23 cellular contexts compared by ENCODE assay signal in the genomic region with DNA sequence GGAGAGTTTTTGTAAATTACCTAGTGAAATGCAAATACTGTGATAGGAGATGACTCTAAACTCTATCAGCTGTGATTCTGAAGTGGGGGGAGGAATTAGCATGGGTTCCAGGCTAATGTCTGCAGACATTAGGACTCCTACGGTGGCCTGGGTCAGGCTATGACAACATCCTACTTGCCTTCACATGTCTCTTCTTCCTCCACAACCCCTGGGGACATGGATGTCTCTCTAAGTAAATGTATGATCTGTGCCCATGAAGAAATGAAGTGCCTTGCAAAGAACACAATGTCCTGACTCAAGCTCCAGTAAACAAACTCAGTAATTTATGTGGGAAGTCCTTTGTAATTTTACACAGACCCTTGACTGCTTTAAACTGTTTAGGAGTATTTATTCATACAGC.
"Had no signal": no experiment of that assay in that cellular context is flagged by ENCODE, and none has a peak within 500 bp of the region (broad histone marks: within the 10 kb centered on the region; RNA-seq: fewer than 3 reads in every experiment).

No MANE protein-coding gene starts in this region.

- H3K9me3 Mint-ChIP-seq: type B pancreatic cell had no signal

- H3K27ac Mint-ChIP-seq: effector memory CD8-positive, alpha-beta T cell; naive thymus-derived CD8-positive, alpha-beta T cell; nephron progenitor cell; stimulated activated memory B cell treated with anti-CD40 and anti-IgM and Interleukin-4, amounts not matched to agents 10 μg/mL and 1 μg/mL and 100 μg/mL, for 72 hours; type B pancreatic cell had no signal

- ATAC-seq: effector memory CD8-positive, alpha-beta T cell; gastrocnemius medialis; heart left ventricle; left lobe of liver; naive thymus-derived CD8-positive, alpha-beta T cell; psoas muscle; right cardiac atrium; stimulated activated memory B cell treated with anti-CD40 and anti-IgM and Interleukin-4, amounts not matched to agents 10 μg/mL and 1 μg/mL and 100 μg/mL, for 72 hours; stimulated activated naive CD8-positive, alpha-beta T cell treated with anti-CD3 and anti-CD28 coated beads, Interleukin-15, Interleukin-2, amounts not matched to agents 100 U/mL and 50 U/mL, for 24 hours had no signal

- DNase-seq: cortex of kidney; effector memory CD8-positive, alpha-beta T cell; gastrocnemius medialis; heart left ventricle; kidney; mesendoderm; naive thymus-derived CD8-positive, alpha-beta T cell; nephron progenitor cell; occipital lobe; ovary; posterior cingulate gyrus; psoas muscle; right cardiac atrium; sigmoid colon; stimulated activated CD4-positive, alpha-beta T cell treated with anti-CD3 and anti-CD28 coated beads, Interleukin-4, amount 100 ng/mL, for 4 hours; stimulated activated naive CD8-positive, alpha-beta T cell treated with anti-CD3 and anti-CD28 coated beads, Interleukin-15, Interleukin-2, amounts not matched to agents 100 U/mL and 50 U/mL, for 24 hours; substantia nigra; testis; tibial artery had no signal

- H3K36me3 Mint-ChIP-seq: stimulated activated memory B cell treated with anti-CD40 and anti-IgM and Interleukin-4, amounts not matched to agents 10 μg/mL and 1 μg/mL and 100 μg/mL, for 72 hours had no signal

- H3K4me3 Mint-ChIP-seq: effector memory CD8-positive, alpha-beta T cell; naive thymus-derived CD8-positive, alpha-beta T cell; nephron progenitor cell; stimulated activated memory B cell treated with anti-CD40 and anti-IgM and Interleukin-4, amounts not matched to agents 10 μg/mL and 1 μg/mL and 100 μg/mL, for 72 hours; type B pancreatic cell had no signal

- H3K4me1 Mint-ChIP-seq: naive thymus-derived CD8-positive, alpha-beta T cell; stimulated activated memory B cell treated with anti-CD40 and anti-IgM and Interleukin-4, amounts not matched to agents 10 μg/mL and 1 μg/mL and 100 μg/mL, for 72 hours had no signal

- H3K4me1 ChIP-seq: gastrocnemius medialis, heart left ventricle, psoas muscle, sigmoid colon, testis, tibial artery had no signal

- H3K27ac ChIP-seq: gastrocnemius medialis, heart left ventricle, hepatocyte, ovary, psoas muscle, sigmoid colon, testis, tibial artery had no signal

- H3K27me3 ChIP-seq: gastrocnemius medialis, heart left ventricle, hepatocyte, ovary, sigmoid colon, testis, tibial artery had no signal
